In genomic region chr10:29377333-29377961, GRCh38 we compare ENCODE assay signal across 8 cellular contexts.
A peak's percentile ranks its signal among the peaks of the same experiment; 100 is the strongest.
DNase-seq lines count a peak whose midpoint lies in the region; ATAC-seq and TF ChIP-seq lines count a peak whose summit lies in the region.

No MANE protein-coding gene starts in this region.

- H3K79me2 ChIP-seq in PC-9 (ENCODE audit: low read depth), result no peaks in the 10 kb centered on the region

- in situ Hi-C loops in ACHN (cut with HindIII; ENCODE audit: low pct_ligation_motif_present, low pct_unique_long_range_greater_than_20kb, low sequenced_read_pairs) (no loop called here), gastrocnemius medialis (cut with MboI; ENCODE audit: low sequenced_read_pairs in 4 of 4) (no loop called here)

- H3K9me3 ChIP-seq in PC-9 (ENCODE audit: insufficient read depth, low read depth) (no peaks in the 10 kb centered on the region), gastrocnemius medialis (no peaks in the 10 kb centered on the region)

- H3K4me3 ChIP-seq in GM12865 (ENCODE audit: low read depth, low read length), result no peak overlapping the region
- H3K4me3 ChIP-seq in PC-9, result no peak overlapping the region
- H3K4me3 ChIP-seq in gastrocnemius medialis, result no peak overlapping the region

- POLR2A ChIA-PET in PC-9 (lab: Charles Lee; ENCODE audit: unreplicated experiment), result no interaction called here

- H3K36me3 ChIP-seq in PC-9 (ENCODE audit: low read depth) (no peaks in the 10 kb centered on the region), gastrocnemius medialis (no peaks in the 10 kb centered on the region)

- DNase-seq in ACHN, result peak; percentile 31
- peak; percentile 27 for DNase-seq in GM12865 (ENCODE audit: low read depth)
- no peak for DNase-seq in PC-9
- peak; percentile 8 for DNase-seq in fibroblast of gingiva (ENCODE audit: low read depth)
- no peak for DNase-seq in gastrocnemius medialis
- no peak for DNase-seq in middle frontal gyrus (ENCODE audit: extremely low spot score, low spot score)

- no peaks in the 10 kb centered on the region for H3F3A ChIP-seq in PC-9 (ENCODE audit: insufficient read depth, low read depth)

- intact Hi-C loops in PC-9 (cut with micrococcal nuclease; ENCODE audit: unreplicated experiment) (loop anchor here (5.0 kb wide), 2 partner anchors 70 to 715 kb away; no protein-coding TSS in a partner anchor), gastrocnemius medialis (cut with DNase I; ENCODE audit: low total_unique reads) (no loop called here)

- TF ChIP-seq CTCF in GM12865 (IDR thresholded peaks at IDR 0.05; ENCODE audit: insufficient read depth, low read depth, low read length, missing control alignments) (peak; percentile 67), PC-9 (conservative IDR thresholded peaks at IDR 0.05) (peak; percentile 69), gastrocnemius medialis (IDR thresholded peaks at IDR 0.05 in 4 of 5, conservative IDR thresholded peaks at IDR 0.05 in 1 of 5) (peak; percentile 27 to 71 (median 48))

- CTCF ChIA-PET in PC-9 (lab: Charles Lee), result interaction anchor here (0.9 kb wide), 1 partner anchor 21 kb away, joined by 4 read pairs; no protein-coding TSS in a partner anchor

- H3K4me2 ChIP-seq in PC-9, result no peak overlapping the region

- H3K27me3 ChIP-seq in PC-9 (ENCODE audit: insufficient read depth, low read depth), result no peaks in the 10 kb centered on the region
- H3K27me3 ChIP-seq in gastrocnemius medialis, result no peaks in the 10 kb centered on the region

- TF ChIP-seq POLR2A in gastrocnemius medialis (IDR thresholded peaks at IDR 0.05), result no peak

- BruUV-seq in PC-9 (replicated peaks; lab: Mats Ljungman, UMichigan), result no TSS peak

- H3K9me2 ChIP-seq in PC-9 (ENCODE audit: insufficient read depth), result no peaks in the 10 kb centered on the region

- H3K27ac ChIP-seq in PC-9, result no peak overlapping the region
- H3K27ac ChIP-seq in gastrocnemius medialis, result no peak overlapping the region

- H2AFZ ChIP-seq in PC-9, result no peak overlapping the region

- H4K20me1 ChIP-seq in PC-9 (ENCODE audit: insufficient read depth), result no peaks in the 10 kb centered on the region

- peak in 1 of 2 donors; percentile 46 for ATAC-seq in gastrocnemius medialis
- ATAC-seq in GM19397 (IDR thresholded peaks at IDR 0.05; ENCODE audit: unreplicated experiment), result no peak
- no peak for ATAC-seq in HG03439 (IDR thresholded peaks at IDR 0.05; ENCODE audit: unreplicated experiment)

- no peaks in the 10 kb centered on the region for H3K4me1 ChIP-seq in PC-9 (replicated peaks; ENCODE audit: insufficient read depth)
- no peaks in the 10 kb centered on the region for H3K4me1 ChIP-seq in gastrocnemius medialis

Comparison
In these comparisons a context has a peak if more than half of its experiments do, and no peak if none do; other contexts are left out.
1. DNase-seq: peak in ACHN (single experiment), GM12865 (single experiment) and fibroblast of gingiva (single experiment); none in PC-9 (0 of 2), gastrocnemius medialis (0 of 2) and middle frontal gyrus (single experiment).
2. Peak in every context shown above with its lines, with median percentiles within 50 percentile points of each other: CTCF ChIP-seq.